Comparison of ENCODE assay signal across 13 cellular contexts in the genomic region with DNA sequence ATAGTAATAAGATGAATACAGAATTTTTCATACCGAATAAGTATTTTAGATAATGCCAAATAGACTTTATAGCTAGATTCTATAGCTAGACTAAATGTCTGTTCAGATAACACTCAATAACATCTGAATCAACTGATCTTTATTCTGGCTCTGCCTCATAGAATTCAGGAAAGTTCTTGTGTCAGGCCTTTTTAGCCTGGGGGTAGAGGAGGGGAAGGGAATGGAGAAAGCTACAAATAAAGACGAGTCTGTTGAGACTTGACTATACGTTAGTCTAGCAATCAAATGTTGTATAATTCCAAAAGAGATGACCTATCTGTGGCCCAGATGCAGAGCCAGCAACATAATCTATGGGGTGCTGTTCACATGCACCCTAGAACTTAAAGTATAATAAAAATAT.
DNase-seq lines count a peak whose midpoint lies in the region; ATAC-seq lines count a peak whose summit lies in the region.
"Had no signal": no experiment of that assay in that cellular context is flagged by ENCODE, and none has a peak within 500 bp of the region (broad histone marks: within the 10 kb centered on the region; RNA-seq: fewer than 3 reads in every experiment).

No MANE protein-coding gene starts in this region.

- no peak for ATAC-seq in GM18868 (IDR thresholded peaks at IDR 0.05; ENCODE audit: unreplicated experiment)
- ATAC-seq: A549 had no signal

- in situ Hi-C loops in SK-MEL-5 (cut with HindIII; ENCODE audit: low pct_unique_long_range_greater_than_20kb, low sequenced_read_pairs), result no loop called here

- DNase-seq in COLO829 (ENCODE audit: low spot score) (peak; percentile 75), SK-MEL-5 (ENCODE audit: low read depth, low spot score) (peak; percentile 55), foreskin melanocyte (peak; percentile 86), NOMO-1 (lab: John Stamatoyannopoulos, UW; ENCODE audit: unreplicated experiment in 2 of 2) (no peak)
- DNase-seq: AML-193; Caco-2; Calu3; CD4-positive, alpha-beta memory T cell; CD8-positive, alpha-beta memory T cell; DMS79 treated with DMSO at 0.1 percent for 48 hours; GF-D8 had no signal

Comparison
In these comparisons a context has a peak if more than half of its experiments do, and no peak if none do; other contexts are left out.
1. DNase-seq: peak in COLO829 (single experiment), SK-MEL-5 (single experiment) and foreskin melanocyte (single experiment); none in NOMO-1 (0 of 2).